Comparison of ENCODE assay signal across 8 cellular contexts in genomic region chr6:134052776-134053120, GRCh38. TPM values are rescaled to one million over a fixed set of nuclear protein-coding genes. Genes with fewer than 3 reads are reported as not detected.
A peak's percentile ranks its signal among the peaks of the same experiment; 100 is the strongest.
DNase-seq lines count a peak whose midpoint lies in the region; ATAC-seq and TF ChIP-seq lines count a peak whose summit lies in the region.

No MANE protein-coding gene starts in this region.

- no peaks in the 10 kb centered on the region for H3K9me3 Mint-ChIP-seq in CD8-positive, alpha-beta memory T cell
- H3K9me3 Mint-ChIP-seq in endodermal cell: no peaks in the 10 kb centered on the region

- no peaks in the 10 kb centered on the region for H3K36me3 ChIP-seq in CD8-positive, alpha-beta memory T cell (ENCODE audit: insufficient read depth, low read length)
- H3K36me3 ChIP-seq in OCI-LY1 (ENCODE audit: insufficient read depth, low read length) (no peaks in the 10 kb centered on the region), endodermal cell (ENCODE audit: control insufficient read depth, insufficient read depth, low read length) (no peaks in the 10 kb centered on the region), parathyroid adenoma (ENCODE audit: control insufficient read depth, insufficient read depth, low read length) (no peaks in the 10 kb centered on the region)

- H3K79me2 ChIP-seq in OCI-LY1 (ENCODE audit: insufficient read depth, low read length) (no peaks in the 10 kb centered on the region), parathyroid adenoma (no peaks in the 10 kb centered on the region)

- peak overlapping the region; percentile 76 to 93 (median 83) for H3K4me3 Mint-ChIP-seq in CD8-positive, alpha-beta memory T cell
- peak overlapping the region; percentile 79 for H3K4me3 Mint-ChIP-seq in endodermal cell

- H3K36me3 Mint-ChIP-seq in CD8-positive, alpha-beta memory T cell: no peaks in the 10 kb centered on the region
- H3K36me3 Mint-ChIP-seq in endodermal cell (ENCODE audit: low read depth): no peaks in the 10 kb centered on the region

- peaks cover 10% of the 10 kb centered on the region for H3K4me1 ChIP-seq in CD8-positive, alpha-beta memory T cell (ENCODE audit: insufficient read depth, low read length)
- H3K4me1 ChIP-seq in OCI-LY1 (ENCODE audit: insufficient read depth, low read length, severe bottlenecking): peaks cover 24% of the 10 kb centered on the region
- no peaks in the 10 kb centered on the region for H3K4me1 ChIP-seq in endodermal cell (ENCODE audit: control insufficient read depth, insufficient read depth, low read length)
- H3K4me1 ChIP-seq in parathyroid adenoma: peaks cover 3% of the 10 kb centered on the region

- TF ChIP-seq CTCF in OCI-LY1 (IDR thresholded peaks at IDR 0.05; ENCODE audit: low read length): no peak
- no peak for TF ChIP-seq CTCF in endodermal cell (conservative IDR thresholded peaks at IDR 0.05)
- TF ChIP-seq CTCF in parathyroid adenoma (IDR thresholded peaks at IDR 0.05): no peak

- CTCF ChIA-PET in CD8-positive, alpha-beta memory T cell (lab: Charles Lee): interaction anchor here (0.7 to 2.9 kb wide), 4 partner anchors 9 to 136 kb away, joined by 3 to 21 read pairs (median 4); no protein-coding TSS in a partner anchor

- 0% methylated on average over 1 of the region's 1 CpG for WGBS in endodermal cell (ENCODE audit: insufficient coverage in 1 of 2, insufficient read length in 1 of 2), 2 experiments

- H3K9me2 ChIP-seq in OCI-LY1 (ENCODE audit: low read depth, low read length): no peaks in the 10 kb centered on the region

- H3K4me1 Mint-ChIP-seq in CD8-positive, alpha-beta memory T cell: peaks cover 9 to 14% (median 10%) of the 10 kb centered on the region in 3 donors
- peaks cover 35% of the 10 kb centered on the region for H3K4me1 Mint-ChIP-seq in endodermal cell

- POLR2A ChIA-PET in CD8-positive, alpha-beta memory T cell (lab: Charles Lee): no interaction called here

- peaks cover 7 to 25% of the 10 kb centered on the region in 2 donors for H3K27me3 Mint-ChIP-seq in CD8-positive, alpha-beta memory T cell
- peaks cover 17% of the 10 kb centered on the region for H3K27me3 Mint-ChIP-seq in endodermal cell (ENCODE audit: insufficient read depth)

- no peak for DNase-seq in CD8-positive, alpha-beta memory T cell
- DNase-seq in endodermal cell (no peak), hepatic stellate cell (ENCODE audit: low spot score) (no peak), SHP77 treated with DMSO at 0.1 percent for 48 hours (lab: John Stamatoyannopoulos, UW) (no peak), NAMALWA (ENCODE audit: low spot score) (no peak)

- H3F3A ChIP-seq in OCI-LY1 (ENCODE audit: insufficient read depth, low read length): no peaks in the 10 kb centered on the region

- H3K9ac ChIP-seq in OCI-LY1 (ENCODE audit: low read length) (no peak overlapping the region; the same call in 1 of the 2 replicates), endodermal cell (ENCODE audit: extremely low read depth, low read length, poor library complexity, severe bottlenecking) (peak overlapping the region; percentile 69), parathyroid adenoma (no peak overlapping the region)

- no peak for ATAC-seq in HG03354 (IDR thresholded peaks at IDR 0.05; ENCODE audit: poor library complexity, severe bottlenecking, unreplicated experiment)

- H3K27ac ChIP-seq in CD8-positive, alpha-beta memory T cell (ENCODE audit: low read depth, low read length): no peak overlapping the region
- H3K27ac ChIP-seq in OCI-LY1 (ENCODE audit: low read depth, low read length, poor library complexity, severe bottlenecking) (no peak overlapping the region), endodermal cell (ENCODE audit: low read depth, low read length) (no peak overlapping the region), parathyroid adenoma (no peak overlapping the region)

- no peaks in the 10 kb centered on the region for H3K27me3 ChIP-seq in CD8-positive, alpha-beta memory T cell (ENCODE audit: insufficient read depth, low read length, poor library complexity, severe bottlenecking)
- H3K27me3 ChIP-seq in OCI-LY1 (ENCODE audit: insufficient read depth, low read length) (no peaks in the 10 kb centered on the region), endodermal cell (ENCODE audit: control insufficient read depth, insufficient read depth, low read length, poor library complexity, severe bottlenecking) (peaks cover 15% of the 10 kb centered on the region), parathyroid adenoma (ENCODE audit: control insufficient read depth, insufficient read depth, low read length) (no peaks in the 10 kb centered on the region)

- H3K4me2 ChIP-seq in OCI-LY1 (ENCODE audit: low read length) (peak overlapping the region; percentile 66), parathyroid adenoma (ENCODE audit: low read length) (peak overlapping the region; percentile 79)

- H3K9me3 ChIP-seq in CD8-positive, alpha-beta memory T cell (ENCODE audit: low read length): no peaks in the 10 kb centered on the region
- H3K9me3 ChIP-seq in OCI-LY1 (ENCODE audit: low read length) (no peaks in the 10 kb centered on the region), endodermal cell (ENCODE audit: control insufficient read depth, low read length) (no peaks in the 10 kb centered on the region), parathyroid adenoma (ENCODE audit: control insufficient read depth, low read length) (no peaks in the 10 kb centered on the region)

- H2AFZ ChIP-seq in OCI-LY1 (ENCODE audit: low read length) (no peak overlapping the region), parathyroid adenoma (peak overlapping the region; percentile 55)

- H3K27ac Mint-ChIP-seq in CD8-positive, alpha-beta memory T cell: peak overlapping the region in 2 of 8 donors; percentile 65 to 79
- H3K27ac Mint-ChIP-seq in endodermal cell: peak overlapping the region; percentile 89

- peak overlapping the region; percentile 64 for H3K4me3 ChIP-seq in CD8-positive, alpha-beta memory T cell (ENCODE audit: low read length)
- H3K4me3 ChIP-seq in OCI-LY1 (ENCODE audit: low read depth, low read length, poor library complexity, severe bottlenecking) (peak overlapping the region; percentile 65), endodermal cell (ENCODE audit: low read length) (peak overlapping the region; percentile 84), parathyroid adenoma (ENCODE audit: low read depth, low read length) (peak overlapping the region; percentile 86)

- H4K20me1 ChIP-seq in OCI-LY1 (ENCODE audit: insufficient read depth, low read length): no peaks in the 10 kb centered on the region

RNA-seq across cellular contexts. Expression of gene SLC2A12, which starts 0.3 kb away (rescaled TPM):
- not detected for total RNA-seq in CD8-positive, alpha-beta memory T cell
- not detected for polyA plus RNA-seq in CD8-positive, alpha-beta memory T cell
- 1 to 10 TPM; 2.7 to 2.8 TPM for total RNA-seq in endodermal cell
- polyA plus RNA-seq in endodermal cell (2013, experiment 1 of 2): 8.3 TPM
- polyA plus RNA-seq in endodermal cell (2013, experiment 2 of 2): 9.2 TPM
